Comparison of ENCODE assay signal across 14 cellular contexts in the genomic region with DNA sequence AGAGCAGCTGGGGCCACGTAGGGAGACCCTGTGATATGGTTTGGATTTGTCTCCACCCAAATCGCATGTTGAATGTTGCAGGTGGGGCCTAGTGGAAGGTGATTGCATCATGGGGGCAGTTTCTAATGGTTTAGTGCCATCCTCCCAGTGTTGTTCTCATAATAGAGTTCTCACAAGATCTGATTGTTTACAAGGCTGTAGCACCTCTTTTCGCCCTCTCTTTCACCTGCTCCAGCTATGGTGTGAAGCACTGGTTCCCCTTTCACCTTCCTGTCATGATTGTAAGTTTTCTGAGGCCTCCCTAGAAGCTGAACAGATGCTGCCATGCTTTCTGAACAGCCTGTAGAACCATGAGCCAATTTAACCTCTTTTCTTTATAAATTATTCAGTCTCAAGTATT.
A peak's percentile ranks its signal among the peaks of the same experiment; 100 is the strongest.
DNase-seq lines count a peak whose midpoint lies in the region; ATAC-seq, FAIRE-seq and TF ChIP-seq lines count a peak whose summit lies in the region.
"Had no signal": no experiment of that assay in that cellular context is flagged by ENCODE, and none has a peak within 500 bp of the region (broad histone marks: within the 10 kb centered on the region; RNA-seq: fewer than 3 reads in every experiment).

No MANE protein-coding gene starts in this region.

- DNase-seq in GM18507 (ENCODE audit: extremely low spot score, insufficient read length, low read depth), result no peak
- DNase-seq in ascending aorta (ENCODE audit: low spot score in 2 of 2), result no peak
- DNase-seq in KG1 (lab: John Stamatoyannopoulos, UW), result no peak
- no peak for DNase-seq in tibial nerve (ENCODE audit: low spot score in 2 of 2)
- no peak for DNase-seq in ovary
- DNase-seq: activated CD4-positive, alpha-beta T cell treated with anti-CD3 and anti-CD28 coated beads, Interleukin-2, amount 10 ng/mL, durations not matched to agents 24 days and 14 days; activated effector memory CD4-positive, alpha-beta T cell treated with anti-CD3 and anti-CD28 coated beads, Interleukin-2, amount 50 U/mL, for 16 hours; MV-4-11; naive thymus-derived CD4-positive, alpha-beta T cell; NCI-H774 had no signal

- H3K9me3 ChIP-seq in ascending aorta (peaks cover 0 to 8% of the 10 kb centered on the region in 2 donors), tibial nerve (peaks cover 0 to 10% (median 3%) of the 10 kb centered on the region in 4 donors), ovary (no peaks in the 10 kb centered on the region)

- peaks cover 0 to 12% of the 10 kb centered on the region in 2 donors for H3K4me1 ChIP-seq in ascending aorta
- peaks cover 0 to 26% (median 2%) of the 10 kb centered on the region in 4 donors for H3K4me1 ChIP-seq in tibial nerve
- H3K4me1 ChIP-seq in ovary (ENCODE audit: insufficient read depth), result peaks cover 4% of the 10 kb centered on the region

- peak overlapping the region; percentile 52 to 66 for H3K27ac ChIP-seq in ascending aorta
- peak overlapping the region in 2 of 4 donors; percentile 68 to 73 for H3K27ac ChIP-seq in tibial nerve
- H3K27ac ChIP-seq in ovary, result peak overlapping the region in 1 of 2 donors; percentile 75

- FAIRE-seq in GM18507 (lab: Jason Lieb, UNC), result peak; percentile 73

- H3K27me3 ChIP-seq in ascending aorta (no peaks in the 10 kb centered on the region), tibial nerve (no peaks in the 10 kb centered on the region), ovary (no peaks in the 10 kb centered on the region)

- TF ChIP-seq POLR2A in tibial nerve (IDR thresholded peaks at IDR 0.05) (no peak), ovary (IDR thresholded peaks at IDR 0.05) (no peak)

- ATAC-seq in GM21390 (IDR thresholded peaks at IDR 0.05; ENCODE audit: unreplicated experiment), result peak; percentile 78
- ATAC-seq in HG03045 (IDR thresholded peaks at IDR 0.05; ENCODE audit: unreplicated experiment), result peak; percentile 65
- ATAC-seq in GM18517 (IDR thresholded peaks at IDR 0.05; ENCODE audit: unreplicated experiment), result no peak
- ATAC-seq: naive thymus-derived CD4-positive, alpha-beta T cell; SK-N-SH treated with all-trans-retinoic acid at 6 μM for 48 hours had no signal

- no peak overlapping the region for H3K4me3 ChIP-seq in ascending aorta
- no peak overlapping the region for H3K4me3 ChIP-seq in tibial nerve
- no peak overlapping the region for H3K4me3 ChIP-seq in ovary

- TF ChIP-seq EP300 in tibial nerve (IDR thresholded peaks at IDR 0.05) (no peak), ovary (IDR thresholded peaks at IDR 0.05) (no peak)

- H3K36me3 ChIP-seq in ascending aorta (no peaks in the 10 kb centered on the region), tibial nerve (no peaks in the 10 kb centered on the region), ovary (no peaks in the 10 kb centered on the region)

- intact Hi-C loops in ascending aorta (cut with DNase I), result no loop called here
- intact Hi-C loops in ovary (cut with DNase I), result no loop called here

- WGBS in tibial nerve, 2 donors, result 93 to 94% methylated on average over 3 of the region's 3 CpGs
- 93 to 99% (median 94%) methylated on average over 3 of the region's 3 CpGs for WGBS in ovary, 3 donors

- no peak for TF ChIP-seq CTCF in ascending aorta (IDR thresholded peaks at IDR 0.05)
- no peak for TF ChIP-seq CTCF in tibial nerve (IDR thresholded peaks at IDR 0.05)
- no peak for TF ChIP-seq CTCF in ovary (IDR thresholded peaks at IDR 0.05)
